ENCODE assay signal across 26 cellular contexts in the genomic region with DNA sequence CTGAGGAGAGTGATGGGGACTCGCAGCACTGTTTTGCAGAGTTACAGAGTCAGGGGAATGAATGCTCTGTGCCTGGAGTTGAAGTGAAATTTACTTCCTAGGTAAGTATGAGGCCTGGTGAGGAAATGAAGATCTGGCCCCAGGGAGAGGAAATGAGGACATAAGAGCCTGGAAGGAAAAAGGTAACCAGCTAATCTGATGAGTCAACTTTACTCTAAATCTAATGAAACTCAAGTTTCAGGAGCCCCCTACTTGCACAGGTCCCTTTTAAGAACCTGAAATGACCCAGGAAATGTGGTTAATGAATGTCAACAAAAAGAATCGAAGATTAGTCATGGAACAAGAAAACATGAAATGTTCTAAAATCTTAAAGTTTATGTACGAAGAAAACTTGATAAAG.
"Had no signal": no experiment of that assay in that cellular context is flagged by ENCODE, and none has a peak within 500 bp of the region (broad histone marks: within the 10 kb centered on the region; RNA-seq: fewer than 3 reads in every experiment).

No MANE protein-coding gene starts in this region.

- ATAC-seq: activated T-cell treated with anti-CD3 and anti-CD28 coated beads, Interleukin-2, amount 50 U/mL, for 4 hours; foreskin keratinocyte; left ventricle myocardium superior; natural killer cell; upper lobe of right lung; WTC11 had no signal

- FAIRE-seq: endometrium had no signal

- H3K27me3 ChIP-seq: adrenal gland, ascending aorta, cardiac muscle cell, foreskin keratinocyte, ovary, right atrium auricular region, spleen, thyroid gland, upper lobe of right lung had no signal

- DNase-seq: activated CD4-positive, alpha-beta T cell treated with anti-CD3 and anti-CD28 coated beads, Interleukin-2, amount 50 U/mL, for 4 hours; activated CD8-positive, alpha-beta memory T cell treated with anti-CD3 and anti-CD28 coated beads for 24 hours; activated CD8-positive, alpha-beta memory T cell treated with anti-CD3 and anti-CD28 coated beads, Interleukin-2, amount 50 U/mL, for 48 hours; activated naive CD4-positive, alpha-beta T cell; activated T-cell treated with anti-CD3 and anti-CD28 coated beads, Interleukin-2, amount 50 U/mL, for 4 hours; adrenal gland; effector CD4-positive, alpha-beta T cell; erythroblast; foreskin keratinocyte; immature natural killer cell; left ventricle myocardium superior; midbrain; natural killer cell; ovary; spleen; stimulated activated CD4-positive, alpha-beta T cell treated with anti-CD3 and anti-CD28 coated beads, Interleukin-4, amount 100 ng/mL, for 24 hours; substantia nigra; T1000; thyroid gland; upper lobe of right lung had no signal

- H3K9me3 ChIP-seq: adrenal gland, ascending aorta, ovary, prostate gland, right atrium auricular region, thyroid gland, upper lobe of right lung had no signal

- H3K36me3 ChIP-seq: adrenal gland, ascending aorta, cardiac muscle cell, ovary, prostate gland, right atrium auricular region, spleen, thyroid gland, upper lobe of right lung had no signal

- H3K4me3 ChIP-seq: adrenal gland, ascending aorta, cardiac muscle cell, ovary, prostate gland, right atrium auricular region, spleen, thyroid gland, upper lobe of right lung had no signal

- H3K27ac ChIP-seq: adrenal gland, ascending aorta, cardiac muscle cell, foreskin keratinocyte, ovary, prostate gland, right atrium auricular region, spleen, thyroid gland, upper lobe of right lung had no signal

- H3K4me1 ChIP-seq: adrenal gland, ascending aorta, foreskin keratinocyte, prostate gland, right atrium auricular region, spleen, thyroid gland, upper lobe of right lung had no signal
